9 cellular contexts compared by ENCODE assay signal in genomic region chr5:81850494-81850893, GRCh38.
DNase-seq lines count a peak whose midpoint lies in the region; ATAC-seq and TF ChIP-seq lines count a peak whose summit lies in the region.
"Had no signal": no experiment of that assay in that cellular context is flagged by ENCODE, and none has a peak within 500 bp of the region (broad histone marks: within the 10 kb centered on the region; RNA-seq: fewer than 3 reads in every experiment).

No MANE protein-coding gene starts in this region.

- in situ Hi-C loops in Panc1 (cut with HindIII; ENCODE audit: low pct_unique_long_range_greater_than_20kb, low sequenced_read_pairs): no loop called here

- TF ChIP-seq CTCF in Panc1 (IDR thresholded peaks at IDR 0.05) (no peak), fibroblast of the aortic adventitia (IDR thresholded peaks at IDR 0.05; ENCODE audit: insufficient read depth, low read length) (no peak), sigmoid colon (IDR thresholded peaks at IDR 0.05) (no peak)

- peak; percentile 48 for DNase-seq in EL
- no peak for DNase-seq in Panc1 (ENCODE audit: low read depth, low spot score)
- peak; percentile 34 for DNase-seq in fibroblast of the aortic adventitia (ENCODE audit: low read depth)
- no peak for DNase-seq in sigmoid colon
- DNase-seq in NCI-H526 (lab: John Stamatoyannopoulos, UW): no peak
- DNase-seq in NCI-H82 treated with DMSO at 0.1 percent for 48 hours (lab: John Stamatoyannopoulos, UW; ENCODE audit: unreplicated experiment): no peak
- DNase-seq: kidney had no signal

- no peaks in the 10 kb centered on the region for H3K36me3 ChIP-seq in Panc1 (ENCODE audit: control insufficient read depth, insufficient read depth, low read length)
- no peaks in the 10 kb centered on the region for H3K36me3 ChIP-seq in sigmoid colon

- H3K27ac ChIP-seq in Panc1 (ENCODE audit: low read length) (peak overlapping the region; percentile 89), sigmoid colon (peak overlapping the region; percentile 85 to 90 (median 88))

- intact Hi-C loops in Panc1 (cut with micrococcal nuclease; ENCODE audit: unreplicated experiment) (loop anchor here (5.0 to 10.0 kb wide), 2 partner anchors 343 to 426 kb away; no protein-coding TSS in a partner anchor), sigmoid colon (cut with DNase I) (loop anchor here (2.0 to 5.0 kb wide), 3 partner anchors 344 to 548 kb away; partner anchors contain the start of gene ZCCHC9)

- TF ChIP-seq POLR2A in sigmoid colon (IDR thresholded peaks at IDR 0.05): no peak

- POLR2A ChIA-PET in Panc1 (lab: Charles Lee): no interaction called here

- no peak overlapping the region for H3K4me3 ChIP-seq in Panc1 (ENCODE audit: low read depth in 2 of 2, low read length in 2 of 2)
- no peak overlapping the region for H3K4me3 ChIP-seq in fibroblast of the aortic adventitia (ENCODE audit: low read depth, low read length)
- no peak overlapping the region for H3K4me3 ChIP-seq in sigmoid colon

- BruUV-seq in Panc1 (replicated peaks; lab: Mats Ljungman, UMichigan): no TSS peak

- H3K27me3 ChIP-seq in Panc1 (ENCODE audit: control insufficient read depth, insufficient read depth, low read length) (no peaks in the 10 kb centered on the region), sigmoid colon (no peaks in the 10 kb centered on the region)

- CTCF ChIA-PET in Panc1 (lab: Charles Lee): interaction anchor here (0.5 to 0.8 kb wide), 2 partner anchors 12 to 411 kb away, joined by 3 to 8 read pairs; no protein-coding TSS in a partner anchor

- H3K4me1 ChIP-seq in Panc1 (ENCODE audit: control insufficient read depth, insufficient read depth, low read length) (peaks cover 28% of the 10 kb centered on the region), sigmoid colon (peaks cover 0 to 65% (median 40%) of the 10 kb centered on the region in 4 donors)

- TF ChIP-seq EP300 in sigmoid colon (IDR thresholded peaks at IDR 0.05): no peak

- WGBS in sigmoid colon, 2 donors: 73 to 92% methylated on average over 4 of the region's 4 CpGs

- ATAC-seq in Panc1: no peak
- no peak for ATAC-seq in HG03378 (IDR thresholded peaks at IDR 0.05; ENCODE audit: unreplicated experiment)
- no peak for ATAC-seq in HG03039 (IDR thresholded peaks at IDR 0.05; ENCODE audit: unreplicated experiment)

- H3K9me3 ChIP-seq in Panc1 (ENCODE audit: control insufficient read depth, insufficient read depth, low read depth, low read length): no peaks in the 10 kb centered on the region
- H3K9me3 ChIP-seq in sigmoid colon: no peaks in the 10 kb centered on the region

Comparison
In these comparisons a context has a peak if more than half of its experiments do, and no peak if none do; other contexts are left out.
1. DNase-seq: peak in EL (single experiment) and fibroblast of the aortic adventitia (single experiment); none in Panc1 (single experiment), sigmoid colon (single experiment), NCI-H526 (0 of 2) and NCI-H82 treated with DMSO at 0.1 percent for 48 hours (single experiment).